37 cellular contexts compared by ENCODE assay signal in genomic region chr14:81694419-81694818, GRCh38.
"Had no signal": no experiment of that assay in that cellular context is flagged by ENCODE, and none has a peak within 500 bp of the region (broad histone marks: within the 10 kb centered on the region; RNA-seq: fewer than 3 reads in every experiment).

No MANE protein-coding gene starts in this region.

- H3K4me1 ChIP-seq: adrenal gland, ascending aorta, body of pancreas, breast epithelium had no signal

- DNase-seq: activated effector memory CD4-positive, alpha-beta T cell treated with anti-CD3 and anti-CD28 coated beads, Interleukin-2, amount 50 U/mL, for 16 hours; activated effector memory CD4-positive, alpha-beta T cell treated with Interleukin-2 at 50 U/mL for 16 hours; activated gamma-delta T cell; activated gamma-delta T cell treated with Interleukin-2 at 50 U/mL for 16 hours; activated naive CD4-positive, alpha-beta T cell; activated naive CD4-positive, alpha-beta T cell treated with anti-CD3 and anti-CD28 coated beads for 36 hours; activated naive CD4-positive, alpha-beta T cell treated with anti-CD3 and anti-CD28 coated beads, Interleukin-2, amount 10 ng/mL, durations not matched to agents 7 days and 5 days; activated naive CD4-positive, alpha-beta T cell treated with anti-CD3 and anti-CD28 coated beads, Interleukin-2, amount 50 U/mL, for 16 hours; activated naive CD4-positive, alpha-beta T cell treated with Interleukin-2 at 50 U/mL for 16 hours; activated naive CD8-positive, alpha-beta T cell treated with anti-CD3 and anti-CD28 coated beads, Interleukin-2, amount 10 ng/mL, durations not matched to agents 7 days and 5 days; activated naive CD8-positive, alpha-beta T cell treated with anti-CD3 and anti-CD28 coated beads, Interleukin-2, amount 50 U/mL, for 24 hours; activated T-cell treated with anti-CD3 and anti-CD28 coated beads, Interleukin-2, amount 50 U/mL, for 1 hour; activated T-cell treated with anti-CD3 and anti-CD28 coated beads, Interleukin-2, amount 50 U/mL, for 24 hours; activated T-cell treated with anti-CD3 and anti-CD28 coated beads, Interleukin-2, amount 50 U/mL, for 4 hours; activated T-cell treated with anti-CD3 and anti-CD28 coated beads, Interleukin-2, amount 50 U/mL, for 48 hours; activated T-cell treated with anti-CD3 and anti-CD28 coated beads, Interleukin-2, amount 50 U/mL, for 72 hours; adrenal gland; amniotic stem cell; amygdala; anterior cingulate cortex; aorta; body of pancreas; brain microvascular endothelial cell; caudate nucleus; central memory CD4-positive, alpha-beta T cell; cerebellar nuclear complex had no signal

- H3K36me3 Mint-ChIP-seq: activated naive CD4-positive, alpha-beta T cell treated with anti-CD3 and anti-CD28 coated beads, Interleukin-2, amount 10 ng/mL, durations not matched to agents 7 days and 5 days; activated naive CD4-positive, alpha-beta T cell treated with anti-CD3 and anti-CD28 coated beads, Interleukin-2, amount 50 U/mL, for 24 hours; activated naive CD4-positive, alpha-beta T cell treated with anti-CD3 and anti-CD28 coated beads, Interleukin-2, amount 50 U/mL, for 72 hours; activated naive CD8-positive, alpha-beta T cell; activated naive CD8-positive, alpha-beta T cell treated with anti-CD3 and anti-CD28 coated beads, Interleukin-2, amount 10 ng/mL, durations not matched to agents 7 days and 5 days; brain had no signal

- H3K4me3 Mint-ChIP-seq: activated naive CD4-positive, alpha-beta T cell treated with anti-CD3 and anti-CD28 coated beads for 36 hours; activated naive CD4-positive, alpha-beta T cell treated with anti-CD3 and anti-CD28 coated beads, Interleukin-2, amount 10 ng/mL, durations not matched to agents 7 days and 5 days; activated naive CD4-positive, alpha-beta T cell treated with anti-CD3 and anti-CD28 coated beads, Interleukin-2, amount 50 U/mL, for 24 hours; activated naive CD8-positive, alpha-beta T cell; activated naive CD8-positive, alpha-beta T cell treated with anti-CD3 and anti-CD28 coated beads, Interleukin-2, amount 10 ng/mL, durations not matched to agents 7 days and 5 days; activated naive CD8-positive, alpha-beta T cell treated with anti-CD3 and anti-CD28 coated beads, Interleukin-2, amount 50 U/mL, for 24 hours; activated T-cell treated with anti-CD3 and anti-CD28 coated beads, Interleukin-2, amount 50 U/mL, for 24 hours; activated T-cell treated with anti-CD3 and anti-CD28 coated beads, Interleukin-2, amount 50 U/mL, for 4 hours; activated T-cell treated with anti-CD3 and anti-CD28 coated beads, Interleukin-2, amount 50 U/mL, for 72 hours; activated T-helper 1 cell treated with anti-CD3 and anti-CD28 coated beads, Interleukin-12 subunit alpha, Interleukin-12 subunit beta, Interleukin-2, Interleukin-4 antibody, amounts not matched to agents 30 ng/mL and 10 ng/mL and 1 ng/mL, durations not matched to agents 14 hours and 24 hours and 36 hours; activated T-helper 17 cell treated with anti-CD3 and anti-CD28 coated beads, Interleukin-2, amount 50 U/mL, for 72 hours; brain; central memory CD8-positive, alpha-beta T cell had no signal

- H3K27me3 Mint-ChIP-seq: activated naive CD4-positive, alpha-beta T cell treated with anti-CD3 and anti-CD28 coated beads, Interleukin-2, amount 10 ng/mL, durations not matched to agents 7 days and 5 days; activated T-cell treated with anti-CD3 and anti-CD28 coated beads, Interleukin-2, amount 50 U/mL, for 24 hours; activated T-helper 17 cell treated with anti-CD3 and anti-CD28 coated beads, Interleukin-2, amount 50 U/mL, for 72 hours; brain had no signal

- H3K9me3 ChIP-seq: adrenal gland, ascending aorta, body of pancreas, breast epithelium had no signal

- H3K9me3 Mint-ChIP-seq: activated naive CD4-positive, alpha-beta T cell treated with anti-CD3 and anti-CD28 coated beads for 36 hours; activated naive CD4-positive, alpha-beta T cell treated with anti-CD3 and anti-CD28 coated beads, Interleukin-2, amount 10 ng/mL, durations not matched to agents 7 days and 5 days; activated naive CD4-positive, alpha-beta T cell treated with anti-CD3 and anti-CD28 coated beads, Interleukin-2, amount 50 U/mL, for 24 hours; activated naive CD4-positive, alpha-beta T cell treated with anti-CD3 and anti-CD28 coated beads, Interleukin-2, amount 50 U/mL, for 72 hours; activated naive CD8-positive, alpha-beta T cell treated with anti-CD3 and anti-CD28 coated beads, Interleukin-2, amount 10 ng/mL, durations not matched to agents 7 days and 5 days; activated naive CD8-positive, alpha-beta T cell treated with anti-CD3 and anti-CD28 coated beads, Interleukin-2, amount 50 U/mL, for 24 hours; activated T-cell treated with anti-CD3 and anti-CD28 coated beads, Interleukin-2, amount 50 U/mL, for 24 hours; activated T-cell treated with anti-CD3 and anti-CD28 coated beads, Interleukin-2, amount 50 U/mL, for 4 hours; activated T-cell treated with anti-CD3 and anti-CD28 coated beads, Interleukin-2, amount 50 U/mL, for 72 hours; activated T-helper 1 cell treated with anti-CD3 and anti-CD28 coated beads, Interleukin-12 subunit alpha, Interleukin-12 subunit beta, Interleukin-2, Interleukin-4 antibody, amounts not matched to agents 30 ng/mL and 10 ng/mL and 1 ng/mL, durations not matched to agents 14 hours and 24 hours and 36 hours; activated T-helper 2 cell treated with anti-CD3 and anti-CD28 coated beads, Interferon-gamma antibody, Interleukin-2, Interleukin-4, amounts not matched to agents 10 μg/mL and 5 μg/mL and 100 μg/mL, durations not matched to agents 14 hours and 24 hours and 36 hours; central memory CD8-positive, alpha-beta T cell had no signal

- H3K4me1 Mint-ChIP-seq: activated naive CD4-positive, alpha-beta T cell treated with anti-CD3 and anti-CD28 coated beads, Interleukin-2, amount 10 ng/mL, durations not matched to agents 7 days and 5 days; activated naive CD4-positive, alpha-beta T cell treated with anti-CD3 and anti-CD28 coated beads, Interleukin-2, amount 50 U/mL, for 24 hours; activated naive CD8-positive, alpha-beta T cell treated with anti-CD3 and anti-CD28 coated beads, Interleukin-2, amount 10 ng/mL, durations not matched to agents 7 days and 5 days; activated naive CD8-positive, alpha-beta T cell treated with anti-CD3 and anti-CD28 coated beads, Interleukin-2, amount 50 U/mL, for 24 hours; activated T-helper 17 cell treated with anti-CD3 and anti-CD28 coated beads, Interleukin-2, amount 50 U/mL, for 72 hours; central memory CD8-positive, alpha-beta T cell had no signal

- H3K27me3 ChIP-seq: adrenal gland, ascending aorta, body of pancreas, brain microvascular endothelial cell, breast epithelium, cardiac muscle cell had no signal

- H3K36me3 ChIP-seq: adrenal gland, ascending aorta, brain microvascular endothelial cell, breast epithelium, cardiac muscle cell had no signal

- H3K4me3 ChIP-seq: adrenal gland, ascending aorta, body of pancreas, breast epithelium, cardiac muscle cell had no signal

- H3K27ac Mint-ChIP-seq: activated naive CD4-positive, alpha-beta T cell treated with anti-CD3 and anti-CD28 coated beads for 36 hours; activated naive CD4-positive, alpha-beta T cell treated with anti-CD3 and anti-CD28 coated beads, Interleukin-2, amount 10 ng/mL, durations not matched to agents 7 days and 5 days; activated naive CD4-positive, alpha-beta T cell treated with anti-CD3 and anti-CD28 coated beads, Interleukin-2, amount 50 U/mL, for 24 hours; activated naive CD4-positive, alpha-beta T cell treated with anti-CD3 and anti-CD28 coated beads, Interleukin-2, amount 50 U/mL, for 72 hours; activated naive CD8-positive, alpha-beta T cell; activated naive CD8-positive, alpha-beta T cell treated with anti-CD3 and anti-CD28 coated beads, Interleukin-2, amount 10 ng/mL, durations not matched to agents 7 days and 5 days; activated naive CD8-positive, alpha-beta T cell treated with anti-CD3 and anti-CD28 coated beads, Interleukin-2, amount 50 U/mL, for 24 hours; activated T-cell treated with anti-CD3 and anti-CD28 coated beads, Interleukin-2, amount 50 U/mL, for 24 hours; activated T-cell treated with anti-CD3 and anti-CD28 coated beads, Interleukin-2, amount 50 U/mL, for 72 hours; activated T-helper 1 cell treated with anti-CD3 and anti-CD28 coated beads, Interleukin-12 subunit alpha, Interleukin-12 subunit beta, Interleukin-2, Interleukin-4 antibody, amounts not matched to agents 30 ng/mL and 10 ng/mL and 1 ng/mL, durations not matched to agents 14 hours and 24 hours and 36 hours; activated T-helper 17 cell treated with anti-CD3 and anti-CD28 coated beads, Interleukin-2, amount 50 U/mL, for 72 hours; activated T-helper 2 cell treated with anti-CD3 and anti-CD28 coated beads, Interferon-gamma antibody, Interleukin-2, Interleukin-4, amounts not matched to agents 10 μg/mL and 5 μg/mL and 100 μg/mL, durations not matched to agents 14 hours and 24 hours and 36 hours; brain had no signal

- H3K27ac ChIP-seq: adrenal gland, ascending aorta, body of pancreas, brain microvascular endothelial cell, breast epithelium, cardiac muscle cell had no signal
